In genomic region chr22:50145741-50146439, GRCh38 we compare ENCODE assay signal across 26 cellular contexts. TPM values are rescaled to one million over a fixed set of nuclear protein-coding genes. Genes with fewer than 3 reads are reported as not detected.
DNase-seq lines count a peak whose midpoint lies in the region; ATAC-seq and TF ChIP-seq lines count a peak whose summit lies in the region.
"Had no signal": no experiment of that assay in that cellular context is flagged by ENCODE, and none has a peak within 500 bp of the region (broad histone marks: within the 10 kb centered on the region; RNA-seq: fewer than 3 reads in every experiment).

No MANE protein-coding gene starts in this region.

- no peaks in the 10 kb centered on the region for H3K9me2 ChIP-seq in SK-N-SH

- H3K79me2 ChIP-seq in SK-N-SH (ENCODE audit: insufficient read depth) = no peaks in the 10 kb centered on the region
- H3K79me2 ChIP-seq: parathyroid adenoma had no signal

- H3K4me1 ChIP-seq in SK-N-SH (ENCODE audit: control insufficient read depth in 1 of 2, insufficient read depth in 2 of 2, low read depth in 1 of 2, low read length in 1 of 2) = peaks cover 0 to 14% of the 10 kb centered on the region in 2 experiments; a peak in 1 of 4 replicates
- peaks cover 9 to 52% (median 49%) of the 10 kb centered on the region in 4 donors for H3K4me1 ChIP-seq in liver (ENCODE audit: control insufficient read depth in 4 of 4, insufficient read depth in 4 of 4, low read length in 3 of 4)
- H3K4me1 ChIP-seq: heart left ventricle, parathyroid adenoma had no signal

- no peak overlapping the region for H3K4me2 ChIP-seq in SK-N-SH
- H3K4me2 ChIP-seq: BLaER1 treated with 17β-estradiol and CSF1 and Interleukin-3, amounts not matched to agents 10 nM and 100 nM had no signal

- 0 out of 4 replicates have a peak, but pooled peaks of 1 of the 2 experiments have one; percentile 19 for TF ChIP-seq EP300 in SK-N-SH (IDR thresholded peaks at IDR 0.05; ENCODE audit: borderline replicate concordance in 1 of 2, low read depth in 1 of 2, low read length in 1 of 2)

- no peak for TF ChIP-seq RAD21 in SK-N-SH (IDR thresholded peaks at IDR 0.05; ENCODE audit: low read length)
- no peak for TF ChIP-seq RAD21 in liver (IDR thresholded peaks at IDR 0.05)

- H3K4me3 ChIP-seq in SK-N-SH (ENCODE audit: low read depth in 2 of 2, low read length in 1 of 2) = no peak overlapping the region
- no peak overlapping the region for H3K4me3 ChIP-seq in liver (ENCODE audit: low read depth in 1 of 3, low read length in 3 of 3)
- H3K4me3 ChIP-seq: BLaER1 treated with 17β-estradiol and CSF1 and Interleukin-3, amounts not matched to agents 10 nM and 100 nM; heart left ventricle; K562; sigmoid colon; tibial artery had no signal

- H3K4me1 Mint-ChIP-seq in progenitor cell of endocrine pancreas (ENCODE audit: low read depth) = peaks cover 18% of the 10 kb centered on the region

- no peaks in the 10 kb centered on the region for H3F3A ChIP-seq in SK-N-SH (replicated peaks; ENCODE audit: insufficient read depth)

- no peak for ATAC-seq in GM21367 (IDR thresholded peaks at IDR 0.05; ENCODE audit: unreplicated experiment)
- ATAC-seq: naive thymus-derived CD4-positive, alpha-beta T cell; stimulated activated naive CD8-positive, alpha-beta T cell treated with anti-CD3 and anti-CD28 coated beads, Interleukin-15, Interleukin-2, amounts not matched to agents 100 U/mL and 50 U/mL, for 24 hours had no signal

- H3K27me3 Mint-ChIP-seq in progenitor cell of endocrine pancreas = peaks cover 46% of the 10 kb centered on the region

- H3K9me3 ChIP-seq in SK-N-SH (no peaks in the 10 kb centered on the region), liver (ENCODE audit: control insufficient read depth in 4 of 4, low read length in 3 of 4) (no peaks in the 10 kb centered on the region)
- H3K9me3 ChIP-seq: BLaER1 treated with 17β-estradiol and CSF1 and Interleukin-3, amounts not matched to agents 10 nM and 100 nM; heart left ventricle; sigmoid colon; tibial artery had no signal

- H3K9ac ChIP-seq in SK-N-SH (no peak overlapping the region), liver (ENCODE audit: low read depth in 1 of 2, low read length in 2 of 2) (no peak overlapping the region)
- H3K9ac ChIP-seq: BLaER1 treated with 17β-estradiol and CSF1 and Interleukin-3, amounts not matched to agents 10 nM and 100 nM; parathyroid adenoma had no signal

- 78% methylated on average over 24 of the region's 24 CpGs for WGBS in SK-N-SH (ENCODE audit: low lambda C conversion rate)
- 42% methylated on average over 24 of the region's 24 CpGs for WGBS in liver

- H3K27ac Mint-ChIP-seq in progenitor cell of endocrine pancreas = peak overlapping the region; percentile 45
- H3K27ac Mint-ChIP-seq: activated naive CD8-positive, alpha-beta T cell treated with anti-CD3 and anti-CD28 coated beads, Interleukin-2, amount 10 ng/mL, durations not matched to agents 7 days and 5 days had no signal

- H3K27ac ChIP-seq in SK-N-SH (ENCODE audit: low read depth in 2 of 2, low read length in 1 of 2) (no peak overlapping the region), liver (ENCODE audit: low read depth in 1 of 2, low read length in 2 of 2) (peak overlapping the region in 1 of 2 donors; percentile 33)
- H3K27ac ChIP-seq: BLaER1 treated with 17β-estradiol and CSF1 and Interleukin-3, amounts not matched to agents 10 nM and 100 nM; epithelial cell of prostate; heart left ventricle; parathyroid adenoma; sigmoid colon; tibial artery had no signal

- TF ChIP-seq CTCF in SK-N-SH (IDR thresholded peaks at IDR 0.05) (no peak), liver (IDR thresholded peaks at IDR 0.05; ENCODE audit: low read depth, low read length, missing input control) (no peak), progenitor cell of endocrine pancreas (IDR thresholded peaks at IDR 0.05; ENCODE audit: unreplicated experiment) (no peak)

- H3K36me3 ChIP-seq in SK-N-SH (replicated peaks in 1 of 2; ENCODE audit: control insufficient read depth in 1 of 2, insufficient read depth in 2 of 2, low read length in 1 of 2) = no peaks in the 10 kb centered on the region
- no peaks in the 10 kb centered on the region for H3K36me3 ChIP-seq in liver (ENCODE audit: control insufficient read depth in 4 of 4, insufficient read depth in 3 of 4, low read depth in 1 of 4, low read length in 3 of 4)
- H3K36me3 ChIP-seq: BLaER1 treated with 17β-estradiol and CSF1 and Interleukin-3, amounts not matched to agents 10 nM and 100 nM; heart left ventricle; sigmoid colon; tibial artery had no signal

- H2AFZ ChIP-seq in SK-N-SH (ENCODE audit: low read depth) = no peak overlapping the region
- H2AFZ ChIP-seq: parathyroid adenoma had no signal

- H3K9me3 Mint-ChIP-seq in progenitor cell of endocrine pancreas (ENCODE audit: low read depth) = no peaks in the 10 kb centered on the region
- H3K9me3 Mint-ChIP-seq: activated naive CD8-positive, alpha-beta T cell treated with anti-CD3 and anti-CD28 coated beads, Interleukin-2, amount 10 ng/mL, durations not matched to agents 7 days and 5 days had no signal

- H3K36me3 Mint-ChIP-seq in progenitor cell of endocrine pancreas (ENCODE audit: insufficient read depth) = no peaks in the 10 kb centered on the region
- H3K36me3 Mint-ChIP-seq: activated naive CD8-positive, alpha-beta T cell treated with anti-CD3 and anti-CD28 coated beads, Interleukin-2, amount 10 ng/mL, durations not matched to agents 7 days and 5 days; naive thymus-derived CD4-positive, alpha-beta T cell had no signal

- H3K27me3 ChIP-seq in SK-N-SH (ENCODE audit: insufficient read depth) (no peaks in the 10 kb centered on the region), liver (ENCODE audit: control insufficient read depth in 4 of 4, insufficient read depth in 4 of 4, low read length in 3 of 4) (no peaks in the 10 kb centered on the region)
- H3K27me3 ChIP-seq: BLaER1 treated with 17β-estradiol and CSF1 and Interleukin-3, amounts not matched to agents 10 nM and 100 nM; sigmoid colon had no signal

- POLR2A ChIA-PET in SK-N-SH (lab: Yijun Ruan, JAX) = interaction anchor here (0.6 kb wide), 1 partner anchor 101 kb away, joined by 3 read pairs; no protein-coding TSS in a partner anchor

- H4K20me1 ChIP-seq in SK-N-SH (ENCODE audit: insufficient read depth) = no peaks in the 10 kb centered on the region

- CTCF ChIA-PET in SK-N-SH (lab: Yijun Ruan, JAX) = interaction anchor here (0.7 to 7.6 kb wide), 22 partner anchors 9 to 602 kb away, joined by 3 to 52 read pairs (median 4); partner anchors contain the start of genes HDAC10 and PANX2

- H3K4me3 Mint-ChIP-seq in progenitor cell of endocrine pancreas (ENCODE audit: low read depth) = no peak overlapping the region
- H3K4me3 Mint-ChIP-seq: activated naive CD8-positive, alpha-beta T cell treated with anti-CD3 and anti-CD28 coated beads, Interleukin-2, amount 10 ng/mL, durations not matched to agents 7 days and 5 days; naive thymus-derived CD4-positive, alpha-beta T cell had no signal

- DNase-seq in SK-N-SH (peak; percentile 64), progenitor cell of endocrine pancreas (ENCODE audit: low spot score, unreplicated experiment) (no peak), islet precursor cell (no peak)
- no peak for DNase-seq in activated CD8-positive, alpha-beta memory T cell treated with anti-CD3 and anti-CD28 coated beads, Interleukin-2, amount 50 U/mL, for 48 hours
- DNase-seq: activated CD4-positive, alpha-beta T cell treated with anti-CD3 and anti-CD28 coated beads, Interleukin-2, amount 50 U/mL, for 48 hours; activated CD4-positive, CD25-positive, alpha-beta regulatory T cell; activated CD8-positive, alpha-beta memory T cell treated with anti-CD3 and anti-CD28 coated beads, Interleukin-2, amount 50 U/mL, for 4 hours; activated naive CD8-positive, alpha-beta T cell treated with anti-CD3 and anti-CD28 coated beads, Interleukin-2, amount 10 ng/mL, durations not matched to agents 7 days and 5 days; DMS79 treated with DMSO at 0.1 percent for 48 hours; MM.1S; naive thymus-derived CD4-positive, alpha-beta T cell; NCI-H2107; NCI-H446; stimulated activated CD4-positive, alpha-beta T cell treated with anti-CD3 and anti-CD28 coated beads, Interleukin-15, amount 100 ng/mL, for 24 hours; stimulated activated naive CD8-positive, alpha-beta T cell treated with anti-CD3 and anti-CD28 coated beads, Interleukin-15, Interleukin-2, amounts not matched to agents 100 U/mL and 50 U/mL, for 24 hours; T-helper 9 cell had no signal

TF ChIP-seq in SK-N-SH, 30 proteins besides CTCF, POLR2A, EP300 and RAD21:
- TF ChIP-seq EZH2phosphoT487 (IDR thresholded peaks at IDR 0.05; ENCODE audit: borderline replicate concordance, low read depth) = no peak

TF ChIP-seq in liver, 16 proteins besides CTCF, POLR2A, EP300 and RAD21 (continues in another document):
- TF ChIP-seq FOXA2 (IDR thresholded peaks at IDR 0.05) = no peak
- peak; percentile 55 to 57 for TF ChIP-seq RXRA (IDR thresholded peaks at IDR 0.05)
- no peak for TF ChIP-seq MAX (IDR thresholded peaks at IDR 0.05)
- no peak for TF ChIP-seq ATF3 (IDR thresholded peaks at IDR 0.05)

RNA-seq across cellular contexts. Expression of gene PANX2, which starts 24.6 kb away (rescaled TPM):
- polyA plus RNA-seq in SK-N-SH (2012; rRNA removed) (1.3 and 2.4 TPM in 2 replicates), liver (10 to 100 TPM in 1 of 2 donors, under 1 TPM in 1; 0.39 to 14.8 TPM)
- 1.5 and 2.4 TPM in 2 replicates for polyA plus RNA-seq in SK-N-SH (2012; cell fraction: cytosol; rRNA removed)
- polyA plus RNA-seq in SK-N-SH (2012; cell fraction: nucleus; rRNA removed) = 7.8 and 11.2 TPM in 2 replicates
- total RNA-seq in liver (1 to 10 TPM in 1 of 2 donors, under 1 TPM in 1; 0.56 to 2.3 TPM), progenitor cell of endocrine pancreas (6.2 and 6.3 TPM in 2 replicates)
- total RNA-seq: OCI-LY7 had no signal
- polyA plus RNA-seq: naive thymus-derived CD4-positive, alpha-beta T cell had no signal

RNA-seq across cellular contexts. Expression of gene TRABD, which starts 39.8 kb away (rescaled TPM):
- polyA plus RNA-seq in SK-N-SH (2012; rRNA removed) (36.7 and 50.6 TPM in 2 replicates), liver (10 to 100 TPM; 14.4 to 29.7 TPM)
- 16.1 and 28.8 TPM in 2 replicates for polyA plus RNA-seq in SK-N-SH (2012; cell fraction: cytosol; rRNA removed)
- 246 and 320 TPM in 2 replicates for polyA plus RNA-seq in SK-N-SH (2012; cell fraction: nucleus; rRNA removed)
- total RNA-seq in liver (10 to 100 TPM; 10.5 to 18.3 TPM), progenitor cell of endocrine pancreas (39.4 and 42.1 TPM in 2 replicates)

RNA-seq across cellular contexts. Expression of gene SELENOO, which starts 54.9 kb away (rescaled TPM):
- polyA plus RNA-seq in SK-N-SH (2012; rRNA removed) (23.3 and 26.7 TPM in 2 replicates), liver (10 to 100 TPM; 25.5 to 59.2 TPM)
- polyA plus RNA-seq in SK-N-SH (2012; cell fraction: cytosol; rRNA removed) = 6.7 and 11.5 TPM in 2 replicates
- polyA plus RNA-seq in SK-N-SH (2012; cell fraction: nucleus; rRNA removed) = 121 and 176 TPM in 2 replicates
- total RNA-seq in liver (10 to 100 TPM; 16.4 to 58.9 TPM), progenitor cell of endocrine pancreas (24.3 and 24.7 TPM in 2 replicates)

RNA-seq across cellular contexts. Expression of gene MOV10L1, which starts 56.1 kb away (rescaled TPM):
- polyA plus RNA-seq in SK-N-SH (2012; rRNA removed) (2.1 and 3.0 TPM in 2 replicates), liver (under 1 TPM; 0.07 to 0.18 TPM)
- 0.59 and 0.94 TPM in 2 replicates for polyA plus RNA-seq in SK-N-SH (2012; cell fraction: cytosol; rRNA removed)
- 19.6 and 23.9 TPM in 2 replicates for polyA plus RNA-seq in SK-N-SH (2012; cell fraction: nucleus; rRNA removed)
- total RNA-seq in liver (under 1 TPM; 0.17 to 0.47 TPM), progenitor cell of endocrine pancreas (0.22 TPM in 1 of 2 replicates, not detected in the other)
- total RNA-seq: activated naive CD8-positive, alpha-beta T cell treated with anti-CD3 and anti-CD28 coated beads, Interleukin-2, amount 10 ng/mL, durations not matched to agents 7 days and 5 days; naive thymus-derived CD4-positive, alpha-beta T cell had no signal
- polyA plus RNA-seq: naive thymus-derived CD4-positive, alpha-beta T cell had no signal
